ENCODE assay signal across 7 cellular contexts in the genomic region with DNA sequence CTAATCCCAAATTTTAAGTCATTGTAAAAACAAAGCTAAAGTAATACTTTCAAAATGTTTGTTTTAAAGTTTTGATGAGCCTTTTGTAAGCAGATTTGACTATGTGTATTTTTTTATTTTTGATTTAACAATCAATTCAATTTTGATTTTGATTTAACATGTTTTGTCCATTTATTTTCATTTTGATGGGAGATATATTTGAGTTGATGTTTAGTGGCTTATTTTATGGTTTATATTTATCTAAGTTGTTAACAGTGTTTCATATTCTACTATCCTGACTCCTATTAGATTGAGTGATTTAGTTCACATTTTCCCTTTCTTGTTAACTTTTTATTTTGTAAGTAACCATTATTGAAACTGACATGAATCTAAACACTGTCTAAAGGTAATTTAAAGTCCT.
"Had no signal": no experiment of that assay in that cellular context is flagged by ENCODE, and none has a peak within 500 bp of the region (broad histone marks: within the 10 kb centered on the region; RNA-seq: fewer than 3 reads in every experiment).

No MANE protein-coding gene starts in this region.

- DNase-seq: IMR-90, KBM-7, KG1 had no signal

- H3K4me3 ChIP-seq: K562 had no signal

- H3K27ac ChIP-seq: HL-60 had no signal

- ATAC-seq: HepG2, K562 had no signal

- FAIRE-seq: HepG2, HTR-8/SVneo, K562 had no signal
